Comparison of ENCODE assay signal across 17 cellular contexts in genomic region chr11:65869643-65870306, GRCh38. TPM values are rescaled to one million over a fixed set of nuclear protein-coding genes. Genes with fewer than 3 reads are reported as not detected.
A peak's percentile ranks its signal among the peaks of the same experiment; 100 is the strongest.
DNase-seq lines count a peak whose midpoint lies in the region; ATAC-seq, FAIRE-seq and TF ChIP-seq lines count a peak whose summit lies in the region.
"Had no signal": no experiment of that assay in that cellular context is flagged by ENCODE, and none has a peak within 500 bp of the region (broad histone marks: within the 10 kb centered on the region; RNA-seq: fewer than 3 reads in every experiment).

No MANE protein-coding gene starts in this region.

- H3K4me3 ChIP-seq in CD4-positive, CD25-positive, alpha-beta regulatory T cell (ENCODE audit: low read depth, low read length) = no peak overlapping the region
- no peak overlapping the region for H3K4me3 ChIP-seq in GM23248
- H3K4me3 ChIP-seq: testis had no signal

- in situ Hi-C loops in GM23248 (cut with MboI) = no loop called here

- peak overlapping the region in 3 of 4 donors; percentile 63 to 80 (median 65) for H3K4me3 Mint-ChIP-seq in CD4-positive, CD25-positive, alpha-beta regulatory T cell
- H3K4me3 Mint-ChIP-seq in effector memory CD8-positive, alpha-beta T cell = peak overlapping the region; percentile 34 to 39
- H3K4me3 Mint-ChIP-seq in neural crest cell = peak overlapping the region; percentile 83

- no peaks in the 10 kb centered on the region for H3K9me2 ChIP-seq in GM23248 (ENCODE audit: insufficient read depth)

- no peak overlapping the region for H2AFZ ChIP-seq in GM23248

- H4K20me1 ChIP-seq in GM23248 (ENCODE audit: insufficient read depth) = no peaks in the 10 kb centered on the region

- peaks cover 48% of the 10 kb centered on the region for H3F3A ChIP-seq in GM23248 (ENCODE audit: insufficient read depth)

- H3K9ac ChIP-seq in GM23248 = no peak overlapping the region; the same call in 1 of the 2 replicates

- WGBS in GM23248 (ENCODE audit: low coverage in 1 of 2, low lambda C conversion rate in 2 of 2, missing lambda C conversion rate in 2 of 2), 2 experiments = 85 to 86% methylated on average over 24 of the region's 24 CpGs

- no peak for ATAC-seq in CD4-positive, CD25-positive, alpha-beta regulatory T cell (ENCODE audit: low read depth in 2 of 2)
- ATAC-seq in effector memory CD8-positive, alpha-beta T cell (replicated peaks) = no peak
- no peak for ATAC-seq in HG03139 (IDR thresholded peaks at IDR 0.05; ENCODE audit: unreplicated experiment)
- ATAC-seq: activated naive CD4-positive, alpha-beta T cell treated with anti-CD3 and anti-CD28 coated beads, Interleukin-2, amount 50 U/mL, for 72 hours; left lobe of liver had no signal

- peaks cover 16% of the 10 kb centered on the region for H3K4me1 ChIP-seq in CD4-positive, CD25-positive, alpha-beta regulatory T cell (ENCODE audit: control insufficient read depth, insufficient read depth, low read length, poor library complexity, severe bottlenecking)
- H3K4me1 ChIP-seq in GM23248 (ENCODE audit: insufficient read depth) = peaks cover 16% of the 10 kb centered on the region

- no peak for TF ChIP-seq CTCF in neural crest cell (conservative IDR thresholded peaks at IDR 0.05)

- no peaks in the 10 kb centered on the region for H3K9me3 Mint-ChIP-seq in CD4-positive, CD25-positive, alpha-beta regulatory T cell
- no peaks in the 10 kb centered on the region for H3K9me3 Mint-ChIP-seq in effector memory CD8-positive, alpha-beta T cell
- no peaks in the 10 kb centered on the region for H3K9me3 Mint-ChIP-seq in neural crest cell
- H3K9me3 Mint-ChIP-seq: activated naive CD4-positive, alpha-beta T cell treated with anti-CD3 and anti-CD28 coated beads, Interleukin-2, amount 50 U/mL, for 72 hours; IgD-negative memory B cell had no signal

- H3K4me1 Mint-ChIP-seq in CD4-positive, CD25-positive, alpha-beta regulatory T cell = peaks cover 0 to 24% (median 10%) of the 10 kb centered on the region in 4 donors
- peaks cover 20 to 22% of the 10 kb centered on the region in 2 donors for H3K4me1 Mint-ChIP-seq in effector memory CD8-positive, alpha-beta T cell (ENCODE audit: low read depth in 2 of 2)
- H3K4me1 Mint-ChIP-seq in neural crest cell = peaks cover 38% of the 10 kb centered on the region

- H3K9me3 ChIP-seq in CD4-positive, CD25-positive, alpha-beta regulatory T cell (ENCODE audit: control insufficient read depth in 2 of 2, low read length in 2 of 2) = no peaks in the 10 kb centered on the region
- H3K9me3 ChIP-seq in GM23248 (ENCODE audit: low read depth) = no peaks in the 10 kb centered on the region
- H3K9me3 ChIP-seq: testis had no signal

- no peak overlapping the region for H3K27ac ChIP-seq in CD4-positive, CD25-positive, alpha-beta regulatory T cell (ENCODE audit: insufficient read depth, low read length, poor library complexity, severe bottlenecking)
- H3K27ac ChIP-seq in GM23248 = no peak overlapping the region
- H3K27ac ChIP-seq: testis had no signal

- TF ChIP-seq POLR2A in GM12892 (IDR thresholded peaks at IDR 0.05; ENCODE audit: low read depth, low read length) = peak; percentile 62

- H3K36me3 Mint-ChIP-seq in CD4-positive, CD25-positive, alpha-beta regulatory T cell = peaks cover 3% of the 10 kb centered on the region
- peaks cover 21% of the 10 kb centered on the region for H3K36me3 Mint-ChIP-seq in effector memory CD8-positive, alpha-beta T cell (ENCODE audit: insufficient read depth)
- peaks cover 8% of the 10 kb centered on the region for H3K36me3 Mint-ChIP-seq in neural crest cell (ENCODE audit: low read depth)

- H3K4me2 ChIP-seq in GM23248 (ENCODE audit: unreplicated experiment) = no peak overlapping the region

- H3K27me3 Mint-ChIP-seq in CD4-positive, CD25-positive, alpha-beta regulatory T cell = peaks cover 11% of the 10 kb centered on the region
- no peaks in the 10 kb centered on the region for H3K27me3 Mint-ChIP-seq in effector memory CD8-positive, alpha-beta T cell
- H3K27me3 Mint-ChIP-seq in neural crest cell (ENCODE audit: low read depth) = peaks cover 4% of the 10 kb centered on the region

- peak overlapping the region in 1 of 3 donors; percentile 90 for H3K27ac Mint-ChIP-seq in CD4-positive, CD25-positive, alpha-beta regulatory T cell
- peak overlapping the region in 1 of 2 donors; percentile 19 for H3K27ac Mint-ChIP-seq in effector memory CD8-positive, alpha-beta T cell
- H3K27ac Mint-ChIP-seq in neural crest cell (ENCODE audit: unreplicated experiment) = peak overlapping the region; percentile 63

- no peaks in the 10 kb centered on the region for H3K27me3 ChIP-seq in CD4-positive, CD25-positive, alpha-beta regulatory T cell (ENCODE audit: control insufficient read depth, insufficient read depth, low read length)
- no peaks in the 10 kb centered on the region for H3K27me3 ChIP-seq in GM23248 (replicated peaks; ENCODE audit: insufficient read depth)
- H3K27me3 ChIP-seq: testis had no signal

- H3K36me3 ChIP-seq in CD4-positive, CD25-positive, alpha-beta regulatory T cell (ENCODE audit: control insufficient read depth, insufficient read depth, low read length) = peaks cover 14% of the 10 kb centered on the region
- peaks cover 25% of the 10 kb centered on the region; the same call in 1 of the 2 replicates for H3K36me3 ChIP-seq in GM23248 (ENCODE audit: low read depth)

- no peak for FAIRE-seq in GM12892 (lab: Jason Lieb, UNC)

- peaks cover 46% of the 10 kb centered on the region for H3K79me2 ChIP-seq in GM23248 (ENCODE audit: insufficient read depth)

- no peak for DNase-seq in CD4-positive, CD25-positive, alpha-beta regulatory T cell
- DNase-seq in GM12892 (ENCODE audit: insufficient read length) (no peak), neural crest cell (ENCODE audit: low read depth, low spot score) (no peak), GM23248 (no peak)
- no peak for DNase-seq in effector memory CD8-positive, alpha-beta T cell
- no peak for DNase-seq in activated CD8-positive, alpha-beta memory T cell treated with anti-CD3 and anti-CD28 coated beads for 24 hours
- DNase-seq: activated CD4-positive, alpha-beta T cell treated with anti-CD3 and anti-CD28 coated beads for 1 hour; effector CD8-positive, alpha-beta T cell; HCEC 1CT; NK-92 treated with Interleukin-12 subunit alpha and Interleukin-12 subunit beta, amount 100 ng/mL, for 24 hours; retina; stimulated activated CD4-positive, alpha-beta T cell treated with anti-CD3 and anti-CD28 coated beads, Interleukin-2, amount 100 ng/mL, for 24 hours; testis had no signal

RNA-seq across cellular contexts. Expression of gene EFEMP2, which starts 2.8 kb away (rescaled TPM):
- total RNA-seq in CD4-positive, CD25-positive, alpha-beta regulatory T cell = 5.8 TPM
- polyA plus RNA-seq in CD4-positive, CD25-positive, alpha-beta regulatory T cell = under 1 TPM; 0.21 to 0.36 (median 0.29) TPM
- polyA plus RNA-seq in GM12892 (2012; ENCODE audit: missing spikeins) = 8.5 TPM
- 36.0 and 38.0 TPM in 2 replicates for total RNA-seq in neural crest cell
- 308 and 328 TPM in 2 replicates for total RNA-seq in GM23248 (2014; rRNA removed; shearing (Covaris generic))
- polyA plus RNA-seq in GM23248 (2016; fragmentation: Nextera tagmentation; extraction: Ambion mirVana) = 520 and 545 TPM in 2 replicates

RNA-seq across cellular contexts. Expression of gene MUS81, which starts 9.5 kb away (rescaled TPM):
- total RNA-seq in CD4-positive, CD25-positive, alpha-beta regulatory T cell = 51.1 TPM
- 10 to 100 TPM; 22.7 to 24.6 (median 23.6) TPM for polyA plus RNA-seq in CD4-positive, CD25-positive, alpha-beta regulatory T cell
- polyA plus RNA-seq in GM12892 (2012; ENCODE audit: missing spikeins) = 51.3 TPM
- total RNA-seq in neural crest cell = 63.8 and 73.5 TPM in 2 replicates
- 49.6 and 56.0 TPM in 2 replicates for total RNA-seq in GM23248 (2014; rRNA removed; shearing (Covaris generic))
- polyA plus RNA-seq in GM23248 (2016; fragmentation: Nextera tagmentation; extraction: Ambion mirVana) = 39.4 and 42.0 TPM in 2 replicates

RNA-seq across cellular contexts. Expression of gene CTSW, which starts 9.9 kb away (rescaled TPM):
- 12.4 TPM for total RNA-seq in CD4-positive, CD25-positive, alpha-beta regulatory T cell
- polyA plus RNA-seq in CD4-positive, CD25-positive, alpha-beta regulatory T cell = 10 to 100 TPM in 3 of 4 donors, 1 to 10 TPM in 1; 3.5 to 35.9 (median 16.9) TPM
- polyA plus RNA-seq in GM12892 (2012; ENCODE audit: missing spikeins) = 2.0 TPM
- total RNA-seq in neural crest cell = not detected in 2 replicates
- 1.1 TPM in 1 of 2 replicates, not detected in the other for total RNA-seq in GM23248 (2014; rRNA removed; shearing (Covaris generic))
- 0.23 and 0.51 TPM in 2 replicates for polyA plus RNA-seq in GM23248 (2016; fragmentation: Nextera tagmentation; extraction: Ambion mirVana)

RNA-seq across cellular contexts. Expression of gene CFL1, which starts 11.8 kb away (rescaled TPM):
- 737 TPM for total RNA-seq in CD4-positive, CD25-positive, alpha-beta regulatory T cell
- 1,000 to 10,000 TPM; 2,250 to 3,209 (median 2,591) TPM for polyA plus RNA-seq in CD4-positive, CD25-positive, alpha-beta regulatory T cell
- 777 TPM for polyA plus RNA-seq in GM12892 (2012; ENCODE audit: missing spikeins)
- total RNA-seq in neural crest cell = 1,357 and 1,437 TPM in 2 replicates
- 1,045 and 1,312 TPM in 2 replicates for total RNA-seq in GM23248 (2014; rRNA removed; shearing (Covaris generic))
- polyA plus RNA-seq in GM23248 (2016; fragmentation: Nextera tagmentation; extraction: Ambion mirVana) = 2,650 and 2,758 TPM in 2 replicates

RNA-seq across cellular contexts. Expression of gene FIBP, which starts 18.5 kb away (rescaled TPM):
- 29.8 TPM for total RNA-seq in CD4-positive, CD25-positive, alpha-beta regulatory T cell
- polyA plus RNA-seq in CD4-positive, CD25-positive, alpha-beta regulatory T cell = 10 to 100 TPM; 71.0 to 81.7 (median 72.7) TPM
- polyA plus RNA-seq in GM12892 (2012; ENCODE audit: missing spikeins) = 66.8 TPM
- 88.1 and 90.0 TPM in 2 replicates for total RNA-seq in neural crest cell
- 201 and 220 TPM in 2 replicates for total RNA-seq in GM23248 (2014; rRNA removed; shearing (Covaris generic))
- polyA plus RNA-seq in GM23248 (2016; fragmentation: Nextera tagmentation; extraction: Ambion mirVana) = 200 and 203 TPM in 2 replicates
